ENCODE assay signal across 1 cellular context in genomic region chr2:172085460-172086159, GRCh38.
TF ChIP-seq lines count a peak whose summit lies in the region.

Gene DLX1 (plus strand): TSS chr2:172085507. CDS start chr2:172085678, 171 bp downstream.

TF ChIP-seq in HepG2, 621 proteins besides CTCF, POLR2A, EP300 and RAD21 (continued from another document and continues in another):
- 0 out of 2 replicates have a peak, but pooled peaks have one; percentile 12 for TF ChIP-seq ZNF710 (CRISPR knock-in tag; IDR thresholded peaks at IDR 0.05; ENCODE audit: borderline replicate concordance)
- 0 out of 2 replicates have a peak, but pooled peaks have one; percentile 58 for TF ChIP-seq ETV6 (CRISPR knock-in tag; conservative IDR thresholded peaks at IDR 0.05)
- TF ChIP-seq ZNF235 (CRISPR knock-in tag; IDR thresholded peaks at IDR 0.05; ENCODE audit: borderline replicate concordance): 0 out of 2 replicates have a peak, but pooled peaks have one; percentile 3
- TF ChIP-seq ZGPAT (CRISPR knock-in tag; IDR thresholded peaks at IDR 0.05): no peak
- TF ChIP-seq ZFY (CRISPR knock-in tag; IDR thresholded peaks at IDR 0.05): no peak; the same call in 1 of the 2 replicates
- TF ChIP-seq ZNF446 (CRISPR knock-in tag; IDR thresholded peaks at IDR 0.05): no peak
- no peak for TF ChIP-seq HNRNPK (IDR thresholded peaks at IDR 0.05; ENCODE audit: low read depth, low read length, poor library complexity, severe bottlenecking)
- TF ChIP-seq NR3C1 (CRISPR knock-in tag; IDR thresholded peaks at IDR 0.05): no peak
- no peak for TF ChIP-seq SOX6 (IDR thresholded peaks at IDR 0.05)
- TF ChIP-seq SOX6 (CRISPR knock-in tag; IDR thresholded peaks at IDR 0.05): no peak; the same call in 1 of the 2 replicates
- no peak for TF ChIP-seq NFE2L2 (IDR thresholded peaks at IDR 0.05; ENCODE audit: low read length)
- TF ChIP-seq SIX1 (CRISPR knock-in tag; IDR thresholded peaks at IDR 0.05; ENCODE audit: borderline replicate concordance): no peak
- TF ChIP-seq MIXL1 (CRISPR knock-in tag; IDR thresholded peaks at IDR 0.05): no peak
- TF ChIP-seq TOPORS (CRISPR knock-in tag; IDR thresholded peaks at IDR 0.05): no peak
- TF ChIP-seq ZNF432 (CRISPR knock-in tag; IDR thresholded peaks at IDR 0.05; ENCODE audit: borderline replicate concordance): no peak
- TF ChIP-seq ZBTB8A (CRISPR knock-in tag; IDR thresholded peaks at IDR 0.05; ENCODE audit: borderline replicate concordance, low read depth): no peak
- peak; percentile 9; the same call in 1 of the 2 replicates for TF ChIP-seq POGZ (CRISPR knock-in tag; IDR thresholded peaks at IDR 0.05)
- no peak for TF ChIP-seq ETV5 (CRISPR knock-in tag; IDR thresholded peaks at IDR 0.05; ENCODE audit: borderline replicate concordance)
- TF ChIP-seq ZNF136 (CRISPR knock-in tag; IDR thresholded peaks at IDR 0.05; ENCODE audit: low read depth): no peak; the same call in 1 of the 2 replicates
- 0 out of 2 replicates have a peak, but pooled peaks have one; percentile 6 for TF ChIP-seq MXD1 (CRISPR knock-in tag; IDR thresholded peaks at IDR 0.05)
- no peak for TF ChIP-seq THAP11 (CRISPR knock-in tag; IDR thresholded peaks at IDR 0.05)
- no peak for TF ChIP-seq SMAD3 (CRISPR knock-in tag; IDR thresholded peaks at IDR 0.05)
- TF ChIP-seq, protein P1, sequence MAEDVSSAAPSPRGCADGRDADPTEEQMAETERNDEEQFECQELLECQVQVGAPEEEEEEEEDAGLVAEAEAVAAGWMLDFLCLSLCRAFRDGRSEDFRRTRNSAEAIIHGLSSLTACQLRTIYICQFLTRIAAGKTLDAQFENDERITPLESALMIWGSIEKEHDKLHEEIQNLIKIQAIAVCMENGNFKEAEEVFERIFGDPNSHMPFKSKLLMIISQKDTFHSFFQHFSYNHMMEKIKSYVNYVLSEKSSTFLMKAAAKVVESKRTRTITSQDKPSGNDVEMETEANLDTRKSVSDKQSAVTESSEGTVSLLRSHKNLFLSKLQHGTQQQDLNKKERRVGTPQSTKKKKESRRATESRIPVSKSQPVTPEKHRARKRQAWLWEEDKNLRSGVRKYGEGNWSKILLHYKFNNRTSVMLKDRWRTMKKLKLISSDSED (CRISPR knock-in tag; IDR thresholded peaks at IDR 0.05): no peak
- TF ChIP-seq, protein P2, sequence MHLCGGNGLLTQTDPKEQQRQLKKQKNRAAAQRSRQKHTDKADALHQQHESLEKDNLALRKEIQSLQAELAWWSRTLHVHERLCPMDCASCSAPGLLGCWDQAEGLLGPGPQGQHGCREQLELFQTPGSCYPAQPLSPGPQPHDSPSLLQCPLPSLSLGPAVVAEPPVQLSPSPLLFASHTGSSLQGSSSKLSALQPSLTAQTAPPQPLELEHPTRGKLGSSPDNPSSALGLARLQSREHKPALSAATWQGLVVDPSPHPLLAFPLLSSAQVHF (CRISPR knock-in tag; IDR thresholded peaks at IDR 0.05): no peak
- TF ChIP-seq ZNF883 (CRISPR knock-in tag; IDR thresholded peaks at IDR 0.05; ENCODE audit: not compliant biosample characterization): no peak
- no peak; the same call in 1 of the 2 replicates for TF ChIP-seq HOXA5 (CRISPR knock-in tag; IDR thresholded peaks at IDR 0.05)
- no peak for TF ChIP-seq ZNF652 (CRISPR knock-in tag; IDR thresholded peaks at IDR 0.05; ENCODE audit: borderline replicate concordance, low read depth)
- no peak for TF ChIP-seq ZNF597 (CRISPR knock-in tag; IDR thresholded peaks at IDR 0.05)
- no peak for TF ChIP-seq ZKSCAN8 (CRISPR knock-in tag; IDR thresholded peaks at IDR 0.05; ENCODE audit: borderline replicate concordance)
- no peak for TF ChIP-seq HMGXB3 (CRISPR knock-in tag; IDR thresholded peaks at IDR 0.05; ENCODE audit: borderline replicate concordance)
- no peak for TF ChIP-seq REL (CRISPR knock-in tag; conservative IDR thresholded peaks at IDR 0.05)
- no peak for TF ChIP-seq GABPB1 (CRISPR knock-in tag; IDR thresholded peaks at IDR 0.05)
- no peak for TF ChIP-seq KAT8 (CRISPR knock-in tag; IDR thresholded peaks at IDR 0.05)
- 0 out of 2 replicates have a peak, but pooled peaks have one; percentile 5 for TF ChIP-seq ZMYM4 (CRISPR knock-in tag; IDR thresholded peaks at IDR 0.05)
- TF ChIP-seq ZNF431 (CRISPR knock-in tag; IDR thresholded peaks at IDR 0.05; ENCODE audit: borderline replicate concordance, low read depth): no peak
- TF ChIP-seq ZMYM3 (CRISPR knock-in tag; IDR thresholded peaks at IDR 0.05): no peak; the same call in 1 of the 2 replicates
- TF ChIP-seq, protein P3, sequence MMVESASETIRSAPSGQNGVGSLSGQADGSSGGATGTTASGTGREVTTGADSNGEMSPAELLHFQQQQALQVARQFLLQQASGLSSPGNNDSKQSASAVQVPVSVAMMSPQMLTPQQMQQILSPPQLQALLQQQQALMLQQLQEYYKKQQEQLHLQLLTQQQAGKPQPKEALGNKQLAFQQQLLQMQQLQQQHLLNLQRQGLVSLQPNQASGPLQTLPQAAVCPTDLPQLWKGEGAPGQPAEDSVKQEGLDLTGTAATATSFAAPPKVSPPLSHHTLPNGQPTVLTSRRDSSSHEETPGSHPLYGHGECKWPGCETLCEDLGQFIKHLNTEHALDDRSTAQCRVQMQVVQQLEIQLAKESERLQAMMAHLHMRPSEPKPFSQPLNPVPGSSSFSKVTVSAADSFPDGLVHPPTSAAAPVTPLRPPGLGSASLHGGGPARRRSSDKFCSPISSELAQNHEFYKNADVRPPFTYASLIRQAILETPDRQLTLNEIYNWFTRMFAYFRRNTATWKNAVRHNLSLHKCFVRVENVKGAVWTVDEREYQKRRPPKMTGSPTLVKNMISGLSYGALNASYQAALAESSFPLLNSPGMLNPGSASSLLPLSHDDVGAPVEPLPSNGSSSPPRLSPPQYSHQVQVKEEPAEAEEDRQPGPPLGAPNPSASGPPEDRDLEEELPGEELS (CRISPR knock-in tag; IDR thresholded peaks at IDR 0.05): 0 out of 2 replicates have a peak, but pooled peaks have one; percentile 4
- TF ChIP-seq, protein P4, sequence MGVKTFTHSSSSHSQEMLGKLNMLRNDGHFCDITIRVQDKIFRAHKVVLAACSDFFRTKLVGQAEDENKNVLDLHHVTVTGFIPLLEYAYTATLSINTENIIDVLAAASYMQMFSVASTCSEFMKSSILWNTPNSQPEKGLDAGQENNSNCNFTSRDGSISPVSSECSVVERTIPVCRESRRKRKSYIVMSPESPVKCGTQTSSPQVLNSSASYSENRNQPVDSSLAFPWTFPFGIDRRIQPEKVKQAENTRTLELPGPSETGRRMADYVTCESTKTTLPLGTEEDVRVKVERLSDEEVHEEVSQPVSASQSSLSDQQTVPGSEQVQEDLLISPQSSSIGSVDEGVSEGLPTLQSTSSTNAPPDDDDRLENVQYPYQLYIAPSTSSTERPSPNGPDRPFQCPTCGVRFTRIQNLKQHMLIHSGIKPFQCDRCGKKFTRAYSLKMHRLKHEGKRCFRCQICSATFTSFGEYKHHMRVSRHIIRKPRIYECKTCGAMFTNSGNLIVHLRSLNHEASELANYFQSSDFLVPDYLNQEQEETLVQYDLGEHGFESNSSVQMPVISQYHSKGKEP (CRISPR knock-in tag; IDR thresholded peaks at IDR 0.05): no peak
- 0 out of 4 replicates have a peak, but pooled peaks of 1 of the 2 experiments have one; percentile 3 for TF ChIP-seq NR2F1 (CRISPR knock-in tag; IDR thresholded peaks at IDR 0.05)
- no peak for TF ChIP-seq ZNF282 (IDR thresholded peaks at IDR 0.05; ENCODE audit: partially characterized antibody)
- 0 out of 2 replicates have a peak, but pooled peaks have one; percentile 29 for TF ChIP-seq ZHX1 (CRISPR knock-in tag; IDR thresholded peaks at IDR 0.05; ENCODE audit: low read depth)
- no peak for TF ChIP-seq ZNF234 (CRISPR knock-in tag; conservative IDR thresholded peaks at IDR 0.05)
- TF ChIP-seq ZNF777 (CRISPR knock-in tag; IDR thresholded peaks at IDR 0.05): peak; percentile 97
